Comparison of ENCODE assay signal across 14 cellular contexts in genomic region chr9:109304350-109304749, GRCh38. TPM values are rescaled to one million over a fixed set of nuclear protein-coding genes. Genes with fewer than 3 reads are reported as not detected.
DNase-seq lines count a peak whose midpoint lies in the region; ATAC-seq, FAIRE-seq and TF ChIP-seq lines count a peak whose summit lies in the region.
"Had no signal": no experiment of that assay in that cellular context is flagged by ENCODE, and none has a peak within 500 bp of the region (broad histone marks: within the 10 kb centered on the region; RNA-seq: fewer than 3 reads in every experiment).

No MANE protein-coding gene starts in this region.

- H3K27me3 ChIP-seq in Panc1 (ENCODE audit: control insufficient read depth, insufficient read depth, low read length), result no peaks in the 10 kb centered on the region
- peaks cover 0 to 11% (median 2%) of the 10 kb centered on the region in 7 donors for H3K27me3 ChIP-seq in heart right ventricle
- no peaks in the 10 kb centered on the region for H3K27me3 ChIP-seq in mucosa of rectum (ENCODE audit: control insufficient read depth in 2 of 2, insufficient read depth in 2 of 2, low read length in 2 of 2)
- peaks cover 8% of the 10 kb centered on the region for H3K27me3 ChIP-seq in foreskin keratinocyte

- TF ChIP-seq RAD21 in A549 (conservative IDR thresholded peaks at IDR 0.05 in 1 of 2, IDR thresholded peaks at IDR 0.05 in 1 of 2), result no peak

- no peak overlapping the region for H3K4me3 ChIP-seq in A549
- no peak overlapping the region for H3K4me3 ChIP-seq in Panc1 (ENCODE audit: low read depth in 2 of 2, low read length in 2 of 2)
- H3K4me3 ChIP-seq in heart right ventricle, result no peak overlapping the region
- H3K4me3 ChIP-seq in mucosa of rectum (ENCODE audit: low read length in 2 of 2), result peak overlapping the region; percentile 1 to 36

- TF ChIP-seq EP300 in A549 (IDR thresholded peaks at IDR 0.05), result no peak

- H3K27ac ChIP-seq in A549 (peak overlapping the region in 1 of 2 experiments; percentile 1; a peak in 1 of 6 replicates), Panc1 (ENCODE audit: low read length) (peak overlapping the region; percentile 23; the same call in 1 of the 2 replicates), heart right ventricle (no peak overlapping the region), mucosa of rectum (ENCODE audit: low read depth in 2 of 2, low read length in 2 of 2) (peak overlapping the region; percentile 92 to 97), foreskin keratinocyte (no peak overlapping the region)

- no peak for TF ChIP-seq CTCF in A549 (IDR thresholded peaks at IDR 0.05)
- no peak for TF ChIP-seq CTCF in Panc1 (IDR thresholded peaks at IDR 0.05)
- no peak for TF ChIP-seq CTCF in heart right ventricle (IDR thresholded peaks at IDR 0.05)
- no peak for TF ChIP-seq CTCF in foreskin keratinocyte (conservative IDR thresholded peaks at IDR 0.05)

- H3K4me1 ChIP-seq in A549, result peaks cover 39% of the 10 kb centered on the region
- H3K4me1 ChIP-seq in Panc1 (ENCODE audit: control insufficient read depth, insufficient read depth, low read length), result peaks cover 17% of the 10 kb centered on the region
- peaks cover 0 to 9% (median 0%) of the 10 kb centered on the region in 9 donors for H3K4me1 ChIP-seq in heart right ventricle
- H3K4me1 ChIP-seq in mucosa of rectum (ENCODE audit: control insufficient read depth in 2 of 2, insufficient read depth in 2 of 2, low read length in 2 of 2), result peaks cover 36 to 54% of the 10 kb centered on the region in 2 donors
- no peaks in the 10 kb centered on the region for H3K4me1 ChIP-seq in foreskin keratinocyte

- H3K36me3 Mint-ChIP-seq in immature natural killer cell, result no peaks in the 10 kb centered on the region
- H3K36me3 Mint-ChIP-seq: IgD-negative memory B cell had no signal

- H3K36me3 ChIP-seq in Panc1 (ENCODE audit: control insufficient read depth, insufficient read depth, low read length) (no peaks in the 10 kb centered on the region), heart right ventricle (no peaks in the 10 kb centered on the region), mucosa of rectum (ENCODE audit: control insufficient read depth in 2 of 2, insufficient read depth in 2 of 2, low read length in 2 of 2) (no peaks in the 10 kb centered on the region)

- CTCF ChIA-PET in A549 (lab: Yijun Ruan, JAX), result interaction anchor here (1.0 to 2.6 kb wide), 6 partner anchors 12 to 121 kb away, joined by 3 to 6 read pairs (median 4); no protein-coding TSS in a partner anchor
- CTCF ChIA-PET in Panc1 (lab: Charles Lee), result interaction anchor here (0.6 kb wide), 1 partner anchor 17 kb away, joined by 3 read pairs; no protein-coding TSS in a partner anchor

- no peaks in the 10 kb centered on the region for H3K9me3 Mint-ChIP-seq in immature natural killer cell
- H3K9me3 Mint-ChIP-seq: IgD-negative memory B cell had no signal

- 52% methylated on average over 3 of the region's 3 CpGs for WGBS in A549 (ENCODE audit: missing lambda C conversion rate)
- WGBS in heart right ventricle, 2 donors, result 59 to 67% methylated on average over 3 of the region's 3 CpGs

- no peak overlapping the region for H3K4me3 Mint-ChIP-seq in immature natural killer cell
- H3K4me3 Mint-ChIP-seq: IgD-negative memory B cell had no signal

- POLR2A ChIA-PET in A549 (lab: Yijun Ruan, JAX) (no interaction called here), Panc1 (lab: Charles Lee) (no interaction called here)

- BruUV-seq in Panc1 (replicated peaks; lab: Mats Ljungman, UMichigan), result no TSS peak

- no peaks in the 10 kb centered on the region for H3K4me1 Mint-ChIP-seq in immature natural killer cell

- DNase-seq in A549 (ENCODE audit: low read depth in 1 of 2, low spot score in 1 of 2) (no peak), Panc1 (ENCODE audit: low read depth, low spot score) (no peak), heart right ventricle (no peak), immature natural killer cell (no peak), foreskin keratinocyte (no peak), NCI-H748 (lab: John Stamatoyannopoulos, UW; ENCODE audit: unreplicated experiment) (no peak)
- DNase-seq: C1 segment of cervical spinal cord, HCEC 1CT, MV-4-11, NCI-H1436 treated with DMSO at 0.1 percent for 48 hours had no signal

- no peak for TF ChIP-seq POLR2A in A549 (IDR thresholded peaks at IDR 0.05; ENCODE audit: low read length)

- H3K9me3 ChIP-seq in A549, result no peaks in the 10 kb centered on the region
- no peaks in the 10 kb centered on the region for H3K9me3 ChIP-seq in Panc1 (ENCODE audit: control insufficient read depth, insufficient read depth, low read depth, low read length)
- no peaks in the 10 kb centered on the region for H3K9me3 ChIP-seq in heart right ventricle
- H3K9me3 ChIP-seq in mucosa of rectum (ENCODE audit: control insufficient read depth in 2 of 2, low read length in 2 of 2), result no peaks in the 10 kb centered on the region

- FAIRE-seq in A549 (lab: Jason Lieb, UNC), result no peak
- FAIRE-seq: GM18507 had no signal

- in situ Hi-C loops in Panc1 (cut with HindIII; ENCODE audit: low pct_unique_long_range_greater_than_20kb, low sequenced_read_pairs), result no loop called here

- no peak overlapping the region for H3K27ac Mint-ChIP-seq in immature natural killer cell
- H3K27ac Mint-ChIP-seq: IgD-negative memory B cell had no signal

- H3K9ac ChIP-seq in mucosa of rectum (ENCODE audit: low read depth in 1 of 2, low read length in 2 of 2), result peak overlapping the region; percentile 14 to 67

- intact Hi-C loops in Panc1 (cut with micrococcal nuclease; ENCODE audit: unreplicated experiment), result no loop called here
- intact Hi-C loops in heart right ventricle (cut with DNase I), result loop anchor here in 1 of 10 donors (10.0 kb wide), 1 partner anchor 190 kb away; the partner anchor contains the start of gene TMEM245

- no peak for ATAC-seq in A549
- no peak for ATAC-seq in Panc1
- peak in 5 of 8 donors; percentile 14 to 88 (median 70) for ATAC-seq in heart right ventricle
- no peak for ATAC-seq in foreskin keratinocyte
- ATAC-seq in HG03571 (IDR thresholded peaks at IDR 0.05; ENCODE audit: unreplicated experiment), result no peak

- H3K27me3 Mint-ChIP-seq in immature natural killer cell (ENCODE audit: low read depth in 3 of 3), result peaks cover 3 to 8% (median 5%) of the 10 kb centered on the region in 3 donors

- H3K4me2 ChIP-seq in A549, result peak overlapping the region; percentile 39

TF ChIP-seq in A549, 52 proteins besides CTCF, POLR2A, EP300 and RAD21 (continues in another document):
- TF ChIP-seq, protein P1, sequence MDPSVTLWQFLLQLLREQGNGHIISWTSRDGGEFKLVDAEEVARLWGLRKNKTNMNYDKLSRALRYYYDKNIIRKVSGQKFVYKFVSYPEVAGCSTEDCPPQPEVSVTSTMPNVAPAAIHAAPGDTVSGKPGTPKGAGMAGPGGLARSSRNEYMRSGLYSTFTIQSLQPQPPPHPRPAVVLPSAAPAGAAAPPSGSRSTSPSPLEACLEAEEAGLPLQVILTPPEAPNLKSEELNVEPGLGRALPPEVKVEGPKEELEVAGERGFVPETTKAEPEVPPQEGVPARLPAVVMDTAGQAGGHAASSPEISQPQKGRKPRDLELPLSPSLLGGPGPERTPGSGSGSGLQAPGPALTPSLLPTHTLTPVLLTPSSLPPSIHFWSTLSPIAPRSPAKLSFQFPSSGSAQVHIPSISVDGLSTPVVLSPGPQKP (IDR thresholded peaks at IDR 0.05; ENCODE audit: low read depth, low read length), result no peak
- no peak for TF ChIP-seq POLR2AphosphoS2 (conservative IDR thresholded peaks at IDR 0.05; ENCODE audit: low read length)
- no peak for TF ChIP-seq RNF2 (IDR thresholded peaks at IDR 0.05; ENCODE audit: borderline replicate concordance, low read depth)
- no peak for TF ChIP-seq HDAC2 (IDR thresholded peaks at IDR 0.05)
- no peak for TF ChIP-seq KDM5A (IDR thresholded peaks at IDR 0.05)
- TF ChIP-seq RARB (CRISPR knock-in tag; IDR thresholded peaks at IDR 0.05), result no peak
- no peak for TF ChIP-seq MAFK (IDR thresholded peaks at IDR 0.05; ENCODE audit: partially characterized antibody)
- TF ChIP-seq, protein P2, sequence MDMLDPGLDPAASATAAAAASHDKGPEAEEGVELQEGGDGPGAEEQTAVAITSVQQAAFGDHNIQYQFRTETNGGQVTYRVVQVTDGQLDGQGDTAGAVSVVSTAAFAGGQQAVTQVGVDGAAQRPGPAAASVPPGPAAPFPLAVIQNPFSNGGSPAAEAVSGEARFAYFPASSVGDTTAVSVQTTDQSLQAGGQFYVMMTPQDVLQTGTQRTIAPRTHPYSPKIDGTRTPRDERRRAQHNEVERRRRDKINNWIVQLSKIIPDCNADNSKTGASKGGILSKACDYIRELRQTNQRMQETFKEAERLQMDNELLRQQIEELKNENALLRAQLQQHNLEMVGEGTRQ (IDR thresholded peaks at IDR 0.05), result no peak
- TF ChIP-seq CHD4 (IDR thresholded peaks at IDR 0.05; ENCODE audit: borderline replicate concordance), result no peak
- no peak for TF ChIP-seq KDM1A (IDR thresholded peaks at IDR 0.05; ENCODE audit: low read depth)

RNA-seq across cellular contexts. Expression of gene EPB41L4B, which starts 16.5 kb away (rescaled TPM):
- 18.6 and 22.0 TPM in 2 replicates for polyA plus RNA-seq in A549 (2011; rRNA removed)
- 4.2 and 5.0 TPM in 2 replicates for polyA plus RNA-seq in A549 (2012; cell fraction: cytosol; rRNA removed)
- 2.2 and 3.2 TPM in 2 replicates for polyA plus RNA-seq in A549 (2012; cell fraction: nucleus; rRNA removed)
- 7.9 to 8.0 TPM (median 7.9 TPM) in 3 replicates for polyA plus RNA-seq in A549 (2017; fragmentation: RNase III; extraction: RNeasy Plus Mini Kit Qiagen cat#74134 plus additional on column Dnase treatment)
- polyA minus RNA-seq in A549 (2011; rRNA and poly(A)+ RNA removed), result 14.0 and 14.7 TPM in 2 replicates
- total RNA-seq in Panc1 (2021; ENCODE audit: unreplicated experiment), result 27.8 TPM
- polyA plus RNA-seq in Panc1 (2012; ENCODE audit: insufficient read length), result 20.2 TPM
- total RNA-seq in heart right ventricle, result 10 to 100 TPM in 2 of 10 donors, 1 to 10 TPM in 8; 2.4 to 15.2 (median 4.7) TPM
- polyA plus RNA-seq in heart right ventricle, result 1 to 10 TPM in 1 of 2 donors, under 1 TPM in 1; 0.20 to 3.4 TPM
- not detected for polyA plus RNA-seq in immature natural killer cell
- total RNA-seq in foreskin keratinocyte, result 6.5 and 6.6 TPM in 2 replicates
- 2.9 and 3.7 TPM in 2 replicates for polyA plus RNA-seq in foreskin keratinocyte
- polyA plus RNA-seq: IgD-negative memory B cell had no signal

Comparison
In these comparisons a context has a peak if more than half of its experiments do, and no peak if none do; other contexts are left out.
1. ATAC-seq: peak in heart right ventricle (5 of 8); none in A549 (0 of 2), Panc1 (single experiment), foreskin keratinocyte (single experiment) and HG03571 (single experiment).
2. H3K27ac ChIP-seq: peak in Panc1 (single experiment) and mucosa of rectum (2 of 2); none in heart right ventricle (0 of 10) and foreskin keratinocyte (single experiment).
3. H3K4me3 ChIP-seq: peak in mucosa of rectum (2 of 2); none in A549 (single experiment), Panc1 (0 of 2) and heart right ventricle (0 of 10).